9 cellular contexts compared by ENCODE assay signal in genomic region chr5:165209101-165209727, GRCh38.
DNase-seq lines count a peak whose midpoint lies in the region; ATAC-seq, FAIRE-seq and TF ChIP-seq lines count a peak whose summit lies in the region.
"Had no signal": no experiment of that assay in that cellular context is flagged by ENCODE, and none has a peak within 500 bp of the region (broad histone marks: within the 10 kb centered on the region; RNA-seq: fewer than 3 reads in every experiment).

No MANE protein-coding gene starts in this region.

- intact Hi-C loops in IMR-90 (cut with micrococcal nuclease) (loop anchor here (2.0 to 5.0 kb wide), 5 partner anchors 536 to 1642 kb away; no protein-coding TSS in a partner anchor), HepG2 (cut with micrococcal nuclease; ENCODE audit: unreplicated experiment) (no loop called here)

- no peak overlapping the region for H2AK5ac ChIP-seq in IMR-90 (ENCODE audit: low read depth, low read length)

- H2BK20ac ChIP-seq in IMR-90 (ENCODE audit: low read depth, low read length), result no peak overlapping the region

- H3K27me3 ChIP-seq in IMR-90 (ENCODE audit: control insufficient read depth, insufficient read depth, low read length) (no peaks in the 10 kb centered on the region), adipocyte (replicated peaks; ENCODE audit: control insufficient read depth, insufficient read depth, low read length) (no peaks in the 10 kb centered on the region), HepG2 (ENCODE audit: control insufficient read depth in 1 of 2, insufficient read depth in 2 of 2, low read length in 2 of 2) (no peaks in the 10 kb centered on the region)

- no peak overlapping the region for H3K18ac ChIP-seq in IMR-90 (ENCODE audit: low read depth, low read length)

- no peak overlapping the region for H4K8ac ChIP-seq in IMR-90 (ENCODE audit: low read depth in 2 of 2, low read length in 2 of 2)

- in situ Hi-C loops in Caki2 (cut with HindIII; ENCODE audit: low pct_unique_long_range_greater_than_20kb, low sequenced_read_pairs), result no loop called here
- in situ Hi-C loops in IMR-90 (cut with MboI; ENCODE audit: low sequenced_read_pairs), result loop anchor here (5.0 to 25.0 kb wide), 2 partner anchors 1197 to 1642 kb away; no protein-coding TSS in a partner anchor
- in situ Hi-C loops in HepG2 (cut with HindIII; ENCODE audit: extremely low pct_ligation_motif_present, low pct_unique_long_range_greater_than_20kb), result loop anchor here (25.0 kb wide), 2 partner anchors 1197 to 1647 kb away; no protein-coding TSS in a partner anchor

- no peak overlapping the region for H3K9ac ChIP-seq in IMR-90 (ENCODE audit: low read depth, low read length)
- H3K9ac ChIP-seq in adipocyte (ENCODE audit: low read length), result no peak overlapping the region
- H3K9ac ChIP-seq in HepG2 (ENCODE audit: insufficient read depth, low read depth, low read length), result no peak overlapping the region

- ATAC-seq in IMR-90 (ENCODE audit: low read depth) (no peak), HepG2 (no peak), HG03108 (IDR thresholded peaks at IDR 0.05; ENCODE audit: unreplicated experiment) (no peak)
- ATAC-seq: K562 had no signal

- CTCF ChIA-PET in IMR-90 (lab: Yijun Ruan, JAX) (interaction anchor here (0.6 kb wide), 1 partner anchor 20 kb away, joined by 4 read pairs; no protein-coding TSS in a partner anchor), HepG2 (lab: Yijun Ruan, JAX; ENCODE audit: low intra/inter-chr PET ratio, low total read pairs) (interaction anchor here (0.7 to 2.0 kb wide), 3 partner anchors 1196 to 1645 kb away, joined by 4 to 6 read pairs (median 6); no protein-coding TSS in a partner anchor)

- BruUV-seq in IMR-90 (replicated peaks; lab: Mats Ljungman, UMichigan) (no TSS peak), HepG2 (replicated peaks; lab: Mats Ljungman, UMichigan) (no TSS peak)

- H3K4me1 ChIP-seq in IMR-90 (ENCODE audit: control insufficient read depth, insufficient read depth, low read length) (no peaks in the 10 kb centered on the region), adipocyte (ENCODE audit: control insufficient read depth, insufficient read depth, low read length) (peaks cover 9% of the 10 kb centered on the region), HepG2 (ENCODE audit: insufficient read depth, low read length) (no peaks in the 10 kb centered on the region)

- peak; percentile 31 for DNase-seq in Caki2 (ENCODE audit: low read depth)
- DNase-seq in IMR-90, result peak; percentile 37
- peak; percentile 70 for DNase-seq in adipocyte (ENCODE audit: low read depth)
- DNase-seq in HepG2 (ENCODE audit: low spot score), result peak; percentile 3
- DNase-seq in dedifferentiated amniotic fluid mesenchymal stem cell (ENCODE audit: extremely low spot score), result no peak
- DNase-seq in NCI-H2107 (lab: John Stamatoyannopoulos, UW), result no peak
- DNase-seq in activated CD4-positive, alpha-beta T cell treated with anti-CD3 and anti-CD28 coated beads for 4 hours, result no peak

- no peak overlapping the region for H3K4ac ChIP-seq in IMR-90 (ENCODE audit: low read depth, low read length)

- no peaks in the 10 kb centered on the region for H4K20me1 ChIP-seq in IMR-90 (ENCODE audit: insufficient read depth, low read length)
- H4K20me1 ChIP-seq in HepG2 (ENCODE audit: insufficient read depth, low read length), result no peaks in the 10 kb centered on the region

- H3K36me3 ChIP-seq in IMR-90 (ENCODE audit: control insufficient read depth, insufficient read depth, low read length) (no peaks in the 10 kb centered on the region), adipocyte (ENCODE audit: control insufficient read depth, insufficient read depth, low read length, severe bottlenecking) (no peaks in the 10 kb centered on the region), HepG2 (replicated peaks in 1 of 2; ENCODE audit: control insufficient read depth in 1 of 2, insufficient read depth in 2 of 2, low read length in 2 of 2) (no peaks in the 10 kb centered on the region)

- WGBS in IMR-90 (ENCODE audit: extremely low coverage in 2 of 2, insufficient read length in 1 of 2), 2 experiments, result no CpG with 5 or more reads among the region's 1 CpG
- 0% methylated on average over 1 of the region's 1 CpG for WGBS in HepG2 (ENCODE audit: low lambda C conversion rate)

- H2BK120ac ChIP-seq in IMR-90 (ENCODE audit: low read depth, low read length), result no peak overlapping the region

- H3K14ac ChIP-seq in IMR-90 (replicated peaks; ENCODE audit: low read depth, low read length), result no peak overlapping the region

- TF ChIP-seq RAD21 in IMR-90 (IDR thresholded peaks at IDR 0.05; ENCODE audit: low read length) (peak; percentile 37), HepG2 (CRISPR knock-in tag; IDR thresholded peaks at IDR 0.05) (no peak)

- H2AK9ac ChIP-seq in IMR-90 (replicated peaks; ENCODE audit: low read depth, low read length, poor library complexity), result no peak overlapping the region

- H2AFZ ChIP-seq in IMR-90 (replicated peaks; ENCODE audit: low read length, poor library complexity) (no peak overlapping the region), HepG2 (ENCODE audit: low read length) (no peak overlapping the region)

- dilution Hi-C loops in IMR-90 (cut with HindIII; ENCODE audit: low sequenced_read_pairs, unreplicated experiment), result no loop called here

- no peak overlapping the region for H4K91ac ChIP-seq in IMR-90 (ENCODE audit: insufficient read depth, low read depth, low read length)

- no peak overlapping the region for H3K4me2 ChIP-seq in IMR-90 (ENCODE audit: low read depth, low read length)
- no peak overlapping the region for H3K4me2 ChIP-seq in HepG2 (ENCODE audit: low read depth, low read length)

- H3K79me2 ChIP-seq in HepG2 (ENCODE audit: insufficient read depth, low read length), result no peaks in the 10 kb centered on the region

- TF ChIP-seq CTCF in IMR-90 (conservative IDR thresholded peaks at IDR 0.05; ENCODE audit: low read depth, low read length) (peak; percentile 61), HepG2 (CRISPR knock-in tag; IDR thresholded peaks at IDR 0.05) (peak; percentile 41)

- H4K5ac ChIP-seq in IMR-90 (ENCODE audit: low read depth, low read length), result no peak overlapping the region

- H3K4me3 ChIP-seq in IMR-90 (ENCODE audit: insufficient read depth, low read depth, low read length) (no peak overlapping the region), adipocyte (ENCODE audit: low read length) (no peak overlapping the region), HepG2 (replicated peaks in 1 of 3; ENCODE audit: insufficient read depth in 1 of 3, low read depth in 2 of 3, low read length in 3 of 3) (no peak overlapping the region)
- H3K4me3 ChIP-seq: K562 had no signal

- POLR2A ChIA-PET in IMR-90 (lab: Charles Lee; ENCODE audit: unreplicated experiment), result no interaction called here
- POLR2A ChIA-PET in HepG2 (lab: Yijun Ruan, JAX), result no interaction called here

- TF ChIP-seq POLR2A in IMR-90 (IDR thresholded peaks at IDR 0.05; ENCODE audit: low read depth, low read length) (no peak), HepG2 (IDR thresholded peaks at IDR 0.05; ENCODE audit: insufficient read depth in 1 of 2, low read depth in 2 of 2, low read length in 2 of 2) (no peak)

- H3K23ac ChIP-seq in IMR-90 (ENCODE audit: low read depth, low read length), result no peak overlapping the region

- H3K79me1 ChIP-seq in IMR-90 (ENCODE audit: low read depth in 1 of 2, low read length in 2 of 2), result no peaks in the 10 kb centered on the region

- H3K27ac ChIP-seq in IMR-90 (ENCODE audit: insufficient read depth, low read length) (no peak overlapping the region), HepG2 (ENCODE audit: extremely low read length, insufficient read depth, low read length) (no peak overlapping the region)

- no peaks in the 10 kb centered on the region for H3K9me3 ChIP-seq in IMR-90 (ENCODE audit: control insufficient read depth, insufficient read depth, low read length)
- no peaks in the 10 kb centered on the region for H3K9me3 ChIP-seq in adipocyte (ENCODE audit: control insufficient read depth, low read length)
- no peaks in the 10 kb centered on the region for H3K9me3 ChIP-seq in HepG2 (ENCODE audit: low read length)

- TF ChIP-seq EP300 in HepG2 (IDR thresholded peaks at IDR 0.05; ENCODE audit: low read depth in 2 of 2, low read length in 2 of 2) (no peak), HepG2 (CRISPR knock-in tag; IDR thresholded peaks at IDR 0.05; ENCODE audit: borderline replicate concordance) (no peak)

- peak; percentile 21 for FAIRE-seq in HepG2 (lab: Jason Lieb, UNC)
- FAIRE-seq: K562 had no signal

- H3K9me1 ChIP-seq in IMR-90 (ENCODE audit: insufficient read depth, low read length), result no peaks in the 10 kb centered on the region

- no peak overlapping the region for H2BK5ac ChIP-seq in IMR-90 (ENCODE audit: low read depth, low read length, poor library complexity, severe bottlenecking)

- H3K56ac ChIP-seq in IMR-90 (ENCODE audit: extremely low read depth, insufficient read depth, low read length), result no peak overlapping the region

- H2BK15ac ChIP-seq in IMR-90 (ENCODE audit: low read depth, low read length), result no peak overlapping the region

TF ChIP-seq in IMR-90, 13 proteins besides CTCF, POLR2A, EP300 and RAD21 (continues in another document):
- TF ChIP-seq CHD1 (IDR thresholded peaks at IDR 0.05; ENCODE audit: low read depth, low read length) (no peak), MXI1 (IDR thresholded peaks at IDR 0.05; ENCODE audit: borderline replicate concordance, low read depth, low read length) (no peak), ELK1 (IDR thresholded peaks at IDR 0.05; ENCODE audit: borderline replicate concordance, low read depth, low read length) (no peak)

TF ChIP-seq in HepG2, 621 proteins besides CTCF, POLR2A, EP300 and RAD21 (continues in another document):
- no peak for TF ChIP-seq HHEX (CRISPR knock-in tag; IDR thresholded peaks at IDR 0.05)
- TF ChIP-seq ELF1 (CRISPR knock-in tag; IDR thresholded peaks at IDR 0.05), result no peak
- TF ChIP-seq SATB2 (CRISPR knock-in tag; IDR thresholded peaks at IDR 0.05), result no peak
- 0 out of 2 replicates have a peak, but pooled peaks have one; percentile 27 for TF ChIP-seq SMC3 (IDR thresholded peaks at IDR 0.05; ENCODE audit: low read length)
- no peak for TF ChIP-seq NKX3-1 (CRISPR knock-in tag; IDR thresholded peaks at IDR 0.05)
- no peak for TF ChIP-seq RBM22 (optimal IDR thresholded peaks at IDR 0.05; ENCODE audit: low read length)

Comparison
In these comparisons a context has a peak if more than half of its experiments do, and no peak if none do; other contexts are left out.
1. DNase-seq: peak in Caki2 (single experiment), IMR-90 (single experiment), adipocyte (single experiment) and HepG2 (single experiment); none in dedifferentiated amniotic fluid mesenchymal stem cell (single experiment), NCI-H2107 (single experiment) and activated CD4-positive, alpha-beta T cell treated with anti-CD3 and anti-CD28 coated beads for 4 hours (0 of 2).